Comparison of ENCODE assay signal across 15 cellular contexts in the genomic region with DNA sequence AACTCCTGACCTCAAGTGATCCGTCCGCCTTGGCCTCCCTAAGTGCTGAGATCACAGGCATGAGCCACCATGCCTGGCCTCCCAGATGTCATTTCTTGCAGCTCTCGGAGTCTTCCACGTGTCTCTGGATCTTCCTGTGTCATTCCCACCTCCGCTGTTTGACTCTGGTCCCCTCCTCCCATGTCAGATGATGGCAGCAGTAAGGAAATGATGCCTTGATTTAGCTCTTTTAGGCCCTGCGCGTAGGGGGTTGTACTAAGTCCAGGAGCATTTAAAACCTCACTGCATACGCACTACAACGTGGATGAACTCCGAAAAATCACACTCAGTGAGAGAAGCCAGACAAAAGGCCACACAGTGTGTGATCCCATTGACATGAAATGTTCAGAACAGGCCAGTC.
"Had no signal": no experiment of that assay in that cellular context is flagged by ENCODE, and none has a peak within 500 bp of the region (broad histone marks: within the 10 kb centered on the region; RNA-seq: fewer than 3 reads in every experiment).

No MANE protein-coding gene starts in this region.

- H3K36me3 ChIP-seq: esophagus squamous epithelium, tibial nerve had no signal

- H3K9me3 ChIP-seq: esophagus squamous epithelium, tibial nerve had no signal

- H3K4me1 Mint-ChIP-seq: activated T-helper 17 cell treated with anti-CD3 and anti-CD28 coated beads, Interleukin-2, amount 50 U/mL, for 72 hours; stimulated activated effector memory CD8-positive, alpha-beta T cell treated with anti-CD3 and anti-CD28 coated beads, Interleukin-12 subunit alpha, Interleukin-12 subunit beta, amount 100 ng/mL, for 72 hours had no signal

- DNase-seq: activated CD4-positive, alpha-beta T cell treated with anti-CD3 and anti-CD28 coated beads, Interleukin-2, amount 50 U/mL, for 1 hour; activated naive CD4-positive, alpha-beta T cell treated with anti-CD3 and anti-CD28 coated beads, Interleukin-2, amount 50 U/mL, for 16 hours; activated T-cell treated with anti-CD3 and anti-CD28 coated beads for 4 hours; esophagus squamous epithelium; hippocampal formation; left ventricle myocardium superior; occipital lobe; stimulated activated CD4-positive, alpha-beta T cell treated with anti-CD3 and anti-CD28 coated beads, Interleukin-12 subunit alpha, Interleukin-12 subunit beta, amount 100 ng/mL, for 4 hours; stimulated activated CD4-positive, alpha-beta T cell treated with anti-CD3 and anti-CD28 coated beads, Interleukin-2, amount 100 ng/mL, for 24 hours; substantia nigra had no signal

- ATAC-seq: activated T-helper 17 cell treated with anti-CD3 and anti-CD28 coated beads, Interleukin-2, amount 50 U/mL, for 72 hours; left ventricle myocardium superior; natural killer cell treated with Interleukin-12 subunit alpha and Interleukin-12 subunit beta and Interleukin-15 and Interleukin-18, amount 100 ng/mL, for 72 hours; stimulated activated effector memory CD8-positive, alpha-beta T cell treated with anti-CD3 and anti-CD28 coated beads, Interleukin-12 subunit alpha, Interleukin-12 subunit beta, amount 100 ng/mL, for 72 hours had no signal

- H3K27ac Mint-ChIP-seq: activated T-helper 17 cell treated with anti-CD3 and anti-CD28 coated beads, Interleukin-2, amount 50 U/mL, for 72 hours; natural killer cell treated with Interleukin-12 subunit alpha and Interleukin-12 subunit beta and Interleukin-15 and Interleukin-18, amount 100 ng/mL, for 72 hours; stimulated activated effector memory CD8-positive, alpha-beta T cell treated with anti-CD3 and anti-CD28 coated beads, Interleukin-12 subunit alpha, Interleukin-12 subunit beta, amount 100 ng/mL, for 72 hours; T-helper 2 cell treated with Interferon-gamma antibody and Interleukin-4, amounts not matched to agents 5 μg/mL and 100 μg/mL, for 36 hours had no signal

- H3K36me3 Mint-ChIP-seq: stimulated activated effector memory CD8-positive, alpha-beta T cell treated with anti-CD3 and anti-CD28 coated beads, Interleukin-12 subunit alpha, Interleukin-12 subunit beta, amount 100 ng/mL, for 72 hours had no signal

- H3K4me3 Mint-ChIP-seq: activated T-helper 17 cell treated with anti-CD3 and anti-CD28 coated beads, Interleukin-2, amount 50 U/mL, for 72 hours; natural killer cell treated with Interleukin-12 subunit alpha and Interleukin-12 subunit beta and Interleukin-15 and Interleukin-18, amount 100 ng/mL, for 72 hours; stimulated activated effector memory CD8-positive, alpha-beta T cell treated with anti-CD3 and anti-CD28 coated beads, Interleukin-12 subunit alpha, Interleukin-12 subunit beta, amount 100 ng/mL, for 72 hours; T-helper 2 cell treated with Interferon-gamma antibody and Interleukin-4, amounts not matched to agents 5 μg/mL and 100 μg/mL, for 36 hours had no signal

- H3K4me3 ChIP-seq: esophagus squamous epithelium, tibial nerve had no signal

- H3K27me3 ChIP-seq: esophagus squamous epithelium, tibial nerve had no signal
